Comparison of ENCODE assay signal across 24 cellular contexts in the genomic region with DNA sequence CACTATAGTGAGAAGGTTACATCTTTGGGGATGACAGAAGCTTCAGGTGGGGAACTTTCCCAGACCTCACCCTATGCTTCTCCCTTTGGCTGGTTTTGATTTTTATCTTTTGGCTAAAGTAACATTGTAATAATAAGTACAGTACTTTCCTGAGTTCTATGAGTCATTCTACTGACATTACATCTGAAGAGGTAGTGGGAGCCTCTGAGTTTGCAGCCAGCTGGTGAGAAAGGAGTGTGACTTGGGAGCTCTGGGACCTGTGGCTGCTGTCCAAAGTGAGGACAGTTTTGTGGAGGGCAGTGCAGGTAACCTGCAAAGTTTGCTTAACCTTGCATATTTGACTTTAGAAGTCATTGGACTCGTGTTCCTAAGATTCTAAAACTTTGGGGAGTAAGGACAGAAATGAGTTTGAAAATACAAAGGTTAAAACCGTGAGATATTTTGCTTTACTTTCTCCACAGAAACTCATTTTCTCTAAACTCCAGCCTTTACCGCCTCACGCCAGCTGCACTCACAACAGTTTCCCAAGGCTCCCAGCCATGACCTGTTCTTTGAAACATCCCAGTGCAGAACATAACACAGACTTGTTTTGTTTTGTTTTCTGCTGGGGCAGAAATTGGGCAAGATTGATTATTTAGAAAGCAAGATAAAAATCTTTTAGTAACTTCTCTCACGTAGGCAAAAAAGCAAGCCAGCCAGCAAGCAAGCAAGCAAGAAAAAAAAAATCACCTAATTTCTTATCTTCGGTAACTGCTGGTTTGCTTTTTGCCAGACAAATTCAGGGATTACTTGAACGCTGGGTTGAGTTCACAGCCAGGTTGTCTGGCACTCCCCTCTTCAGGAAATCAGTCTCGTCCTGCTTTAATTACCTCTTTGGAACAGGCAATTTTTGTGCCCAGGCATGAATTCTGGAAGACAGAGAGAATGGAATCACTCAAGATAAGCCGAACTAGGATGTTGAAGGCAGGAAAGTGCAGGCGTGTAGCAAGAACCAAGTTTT.
DNase-seq lines count a peak whose midpoint lies in the region; ATAC-seq and TF ChIP-seq lines count a peak whose summit lies in the region.
"Had no signal": no experiment of that assay in that cellular context is flagged by ENCODE, and none has a peak within 500 bp of the region (broad histone marks: within the 10 kb centered on the region; RNA-seq: fewer than 3 reads in every experiment).

No MANE protein-coding gene starts in this region.

- no peak for TF ChIP-seq CTCF in LNCaP clone FGC (IDR thresholded peaks at IDR 0.05; ENCODE audit: control insufficient read depth, extremely low read depth, insufficient read depth)

- no peaks in the 10 kb centered on the region for H3K27me3 Mint-ChIP-seq in natural killer cell treated with Interleukin-12 subunit alpha and Interleukin-12 subunit beta and Interleukin-15 and Interleukin-18, amount 100 ng/mL, for 72 hours
- H3K27me3 Mint-ChIP-seq: activated T-helper 17 cell treated with anti-CD3 and anti-CD28 coated beads, Interleukin-2, amount 50 U/mL, for 72 hours had no signal

- H3K4me3 ChIP-seq in LNCaP clone FGC (ENCODE audit: low read depth, low read length): no peak overlapping the region
- H3K4me3 ChIP-seq: ascending aorta, sigmoid colon, SK-N-MC had no signal

- H3K27ac Mint-ChIP-seq in natural killer cell treated with Interleukin-12 subunit alpha and Interleukin-12 subunit beta and Interleukin-15 and Interleukin-18, amount 100 ng/mL, for 72 hours: no peak overlapping the region
- H3K27ac Mint-ChIP-seq: activated naive CD8-positive, alpha-beta T cell; activated T-helper 17 cell treated with anti-CD3 and anti-CD28 coated beads, Interleukin-2, amount 50 U/mL, for 72 hours; CD14-positive monocyte; memory B cell had no signal

- H3K4me3 Mint-ChIP-seq in natural killer cell treated with Interleukin-12 subunit alpha and Interleukin-12 subunit beta and Interleukin-15 and Interleukin-18, amount 100 ng/mL, for 72 hours: no peak overlapping the region
- H3K4me3 Mint-ChIP-seq: activated naive CD8-positive, alpha-beta T cell; activated T-helper 17 cell treated with anti-CD3 and anti-CD28 coated beads, Interleukin-2, amount 50 U/mL, for 72 hours; CD14-positive monocyte; memory B cell; naive B cell had no signal

- ATAC-seq in sciatic nerve (peak; percentile 74), GM21526 (IDR thresholded peaks at IDR 0.05; ENCODE audit: low FRiP score, unreplicated experiment) (no peak), GM19452 (IDR thresholded peaks at IDR 0.05; ENCODE audit: unreplicated experiment) (no peak)
- ATAC-seq in natural killer cell treated with Interleukin-12 subunit alpha and Interleukin-12 subunit beta and Interleukin-15 and Interleukin-18, amount 100 ng/mL, for 72 hours: no peak
- ATAC-seq: activated T-helper 17 cell treated with anti-CD3 and anti-CD28 coated beads, Interleukin-2, amount 50 U/mL, for 72 hours; HCT116; Panc1 had no signal

- no peaks in the 10 kb centered on the region for H3K36me3 Mint-ChIP-seq in natural killer cell treated with Interleukin-12 subunit alpha and Interleukin-12 subunit beta and Interleukin-15 and Interleukin-18, amount 100 ng/mL, for 72 hours
- H3K36me3 Mint-ChIP-seq: activated naive CD8-positive, alpha-beta T cell; CD14-positive monocyte; memory B cell; naive B cell had no signal

- H3K9me3 Mint-ChIP-seq in natural killer cell treated with Interleukin-12 subunit alpha and Interleukin-12 subunit beta and Interleukin-15 and Interleukin-18, amount 100 ng/mL, for 72 hours: no peaks in the 10 kb centered on the region

- no peaks in the 10 kb centered on the region for H3K4me1 Mint-ChIP-seq in natural killer cell treated with Interleukin-12 subunit alpha and Interleukin-12 subunit beta and Interleukin-15 and Interleukin-18, amount 100 ng/mL, for 72 hours (ENCODE audit: low read depth in 2 of 2)
- H3K4me1 Mint-ChIP-seq: activated T-helper 17 cell treated with anti-CD3 and anti-CD28 coated beads, Interleukin-2, amount 50 U/mL, for 72 hours; CD14-positive monocyte; memory B cell; naive B cell had no signal

- intact Hi-C loops in sciatic nerve (cut with DNase I): no loop called here

- DNase-seq in LNCaP clone FGC (ENCODE audit: low read depth) (peak; percentile 1), astrocyte of the hippocampus (ENCODE audit: low read depth, low spot score) (peak; percentile 4), left kidney (ENCODE audit: low read depth, low spot score) (peak; percentile 56), sciatic nerve (ENCODE audit: low spot score) (no peak), C1 segment of cervical spinal cord (lab: John Stamatoyannopoulos, UW) (no peak)
- DNase-seq in natural killer cell treated with Interleukin-12 subunit alpha and Interleukin-12 subunit beta and Interleukin-15 and Interleukin-18, amount 100 ng/mL, for 72 hours (ENCODE audit: low spot score): no peak
- DNase-seq: activated CD8-positive, alpha-beta memory T cell treated with anti-CD3 and anti-CD28 coated beads, Interleukin-2, amount 50 U/mL, for 4 hours; naive B cell; NCI-H1048; NCI-H2029 treated with DMSO at 0.1 percent for 48 hours; NCI-H510A treated with DMSO at 0.1 percent for 48 hours; NK-92 treated with Interleukin-12 subunit alpha and Interleukin-12 subunit beta, amount 100 ng/mL, for 24 hours; sigmoid colon; T-helper 2 cell had no signal

Comparison
In these comparisons a context has a peak if more than half of its experiments do, and no peak if none do; other contexts are left out.
1. DNase-seq: peak in LNCaP clone FGC (single experiment), astrocyte of the hippocampus (single experiment) and left kidney (single experiment); none in sciatic nerve (single experiment), natural killer cell treated with Interleukin-12 subunit alpha and Interleukin-12 subunit beta and Interleukin-15 and Interleukin-18, amount 100 ng/mL, for 72 hours (single experiment) and C1 segment of cervical spinal cord (0 of 14).